In the genomic region with DNA sequence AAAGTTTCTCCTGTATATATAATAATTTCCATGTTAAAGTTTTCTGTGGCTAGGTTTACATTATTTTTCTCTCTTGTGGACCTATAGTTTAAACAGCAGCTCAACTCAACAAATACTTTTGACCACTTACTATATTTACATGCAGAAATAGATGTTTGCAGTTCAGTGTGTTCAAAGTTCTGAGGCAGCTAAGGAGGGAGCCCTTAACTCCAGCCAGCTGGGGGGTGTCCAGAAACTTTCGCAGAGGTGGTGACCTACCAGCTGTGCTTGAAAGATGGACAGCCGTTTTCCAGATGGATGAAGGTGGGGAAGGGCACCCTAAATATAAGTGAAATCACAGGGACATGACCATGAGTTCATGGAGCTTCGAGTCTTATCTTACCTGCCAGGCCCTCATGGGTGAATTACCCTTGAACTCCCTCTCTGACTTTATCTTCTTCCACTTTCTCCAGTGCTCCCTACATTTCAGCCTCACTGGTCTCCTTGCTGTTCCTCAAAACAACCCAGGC, we compare ENCODE assay signal across 26 cellular contexts.
"Had no signal": no experiment of that assay in that cellular context is flagged by ENCODE, and none has a peak within 500 bp of the region (broad histone marks: within the 10 kb centered on the region; RNA-seq: fewer than 3 reads in every experiment).

No MANE protein-coding gene starts in this region.

- DNase-seq: dorsolateral prefrontal cortex; effector CD4-positive, alpha-beta T cell; foreskin keratinocyte; heart left ventricle; kidney; left cardiac atrium; natural killer cell; occipital lobe; pancreas; stimulated activated CD4-positive, alpha-beta T cell treated with anti-CD3 and anti-CD28 coated beads, Interleukin-12 subunit alpha, Interleukin-12 subunit beta, amount 100 ng/mL, for 4 hours; stimulated activated CD4-positive, alpha-beta T cell treated with anti-CD3 and anti-CD28 coated beads, Interleukin-1b, Interleukin-23, amount 100 ng/mL, for 48 hours; stimulated activated CD4-positive, alpha-beta T cell treated with anti-CD3 and anti-CD28 coated beads, Interleukin-4, amount 100 ng/mL, for 1 hour; stimulated activated CD8-positive, alpha-beta memory T cell treated with anti-CD3 and anti-CD28 coated beads, Interleukin-4, amount 100 ng/mL, for 48 hours; stimulated activated naive CD4-positive, alpha-beta T cell; stimulated activated naive CD8-positive, alpha-beta T cell treated with anti-CD3 and anti-CD28 coated beads, Interleukin-15, amount 100 ng/mL, for 72 hours; transverse colon; upper lobe of right lung; uterus had no signal

- H3K27ac ChIP-seq: dorsolateral prefrontal cortex, epithelial cell of prostate, esophagus muscularis mucosa, foreskin keratinocyte, gastroesophageal sphincter, heart left ventricle, hepatocyte, pancreas, suprapubic skin, transverse colon, upper lobe of right lung, uterus had no signal

- H3K27me3 ChIP-seq: dorsolateral prefrontal cortex, esophagus muscularis mucosa, foreskin keratinocyte, gastroesophageal sphincter, heart left ventricle, hepatocyte, pancreas, suprapubic skin, transverse colon, upper lobe of right lung, uterus had no signal

- H3K9me3 ChIP-seq: esophagus muscularis mucosa, gastroesophageal sphincter, heart left ventricle, pancreas, suprapubic skin, transverse colon, upper lobe of right lung, uterus had no signal

- ATAC-seq: foreskin keratinocyte; gastroesophageal sphincter; left cardiac atrium; natural killer cell; pancreas; sciatic nerve; stimulated activated naive CD8-positive, alpha-beta T cell treated with anti-CD3 and anti-CD28 coated beads, Interleukin-15, amount 100 ng/mL, for 72 hours; upper lobe of right lung had no signal

- H3K4me3 ChIP-seq: dorsolateral prefrontal cortex, esophagus muscularis mucosa, gastroesophageal sphincter, heart left ventricle, hepatocyte, lung, pancreas, smooth muscle cell, suprapubic skin, transverse colon, upper lobe of right lung, uterus had no signal

- H3K4me1 ChIP-seq: heart left ventricle, pancreas, suprapubic skin, transverse colon, upper lobe of right lung, uterus had no signal
